In the genomic region with DNA sequence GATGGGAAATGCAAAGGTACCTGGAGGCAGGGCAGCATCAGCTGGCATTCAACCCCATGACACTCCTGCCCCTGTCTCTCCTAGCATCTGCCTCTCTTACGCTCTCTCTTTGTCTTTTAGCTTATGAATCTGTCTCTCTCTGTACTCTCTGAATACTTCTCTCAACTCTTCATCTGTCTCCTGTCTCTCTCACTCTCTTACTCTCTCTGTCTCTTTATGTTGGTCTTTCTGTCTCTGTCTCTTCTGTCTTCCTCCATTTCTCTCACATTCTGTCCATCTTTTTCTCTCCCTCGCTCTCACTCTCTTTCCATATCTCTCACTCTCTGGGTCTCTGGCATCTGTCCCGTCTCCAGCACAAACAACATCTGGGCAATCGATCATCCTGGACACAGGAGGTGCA, we compare ENCODE assay signal across 36 cellular contexts.
"Had no signal": no experiment of that assay in that cellular context is flagged by ENCODE, and none has a peak within 500 bp of the region (broad histone marks: within the 10 kb centered on the region; RNA-seq: fewer than 3 reads in every experiment).

No MANE protein-coding gene starts in this region.

- H3K4me3 Mint-ChIP-seq: activated B cell treated with CpG ODN at 0.5 μM for 24 hours; activated CD4-positive, alpha-beta memory T cell treated with anti-CD3 and anti-CD28 coated beads, Interleukin-2, amount 10 ng/mL, durations not matched to agents 7 days and 5 days; activated CD8-positive, alpha-beta memory T cell treated with anti-CD3 and anti-CD28 coated beads, Interleukin-2, amount 10 ng/mL, durations not matched to agents 7 days and 5 days; activated naive CD8-positive, alpha-beta T cell treated with anti-CD3 and anti-CD28 coated beads for 36 hours; activated T-cell treated with anti-CD3 and anti-CD28 coated beads, Interleukin-2, amount 50 U/mL, for 72 hours; activated T-helper 17 cell treated with anti-CD3 and anti-CD28 coated beads, Interleukin-2, amount 50 U/mL, for 72 hours; T-cell had no signal

- H3K27ac Mint-ChIP-seq: activated CD4-positive, alpha-beta memory T cell treated with anti-CD3 and anti-CD28 coated beads, Interleukin-2, amount 10 ng/mL, durations not matched to agents 7 days and 5 days; activated CD8-positive, alpha-beta memory T cell treated with anti-CD3 and anti-CD28 coated beads, Interleukin-2, amount 10 ng/mL, durations not matched to agents 7 days and 5 days; activated naive CD8-positive, alpha-beta T cell treated with anti-CD3 and anti-CD28 coated beads for 36 hours; activated T-cell treated with anti-CD3 and anti-CD28 coated beads, Interleukin-2, amount 50 U/mL, for 72 hours; activated T-helper 17 cell treated with anti-CD3 and anti-CD28 coated beads, Interleukin-2, amount 50 U/mL, for 72 hours; T-cell had no signal

- ATAC-seq: activated CD8-positive, alpha-beta memory T cell treated with anti-CD3 and anti-CD28 coated beads, Interleukin-2, amount 10 ng/mL, durations not matched to agents 7 days and 5 days; activated T-cell treated with anti-CD3 and anti-CD28 coated beads, Interleukin-2, amount 50 U/mL, for 72 hours; activated T-helper 17 cell treated with anti-CD3 and anti-CD28 coated beads, Interleukin-2, amount 50 U/mL, for 72 hours; body of pancreas; Right ventricle myocardium inferior; SK-N-SH treated with all-trans-retinoic acid at 6 μM for 48 hours; T-cell had no signal

- FAIRE-seq: astrocyte, bronchial epithelial cell, RCC 7860 had no signal

- H3K4me3 ChIP-seq: adrenal gland, body of pancreas, PC-9 had no signal

- H3K4me2 ChIP-seq: PC-9 had no signal

- H3K9me3 ChIP-seq: adrenal gland, body of pancreas had no signal

- H2AFZ ChIP-seq: PC-9 had no signal

- H3K27ac ChIP-seq: adrenal gland, body of pancreas, PC-9, RWPE1, VCaP had no signal

- H3K9me3 Mint-ChIP-seq: activated B cell treated with CpG ODN at 0.5 μM for 24 hours; activated T-cell treated with anti-CD3 and anti-CD28 coated beads, Interleukin-2, amount 50 U/mL, for 72 hours; activated T-helper 17 cell treated with anti-CD3 and anti-CD28 coated beads, Interleukin-2, amount 50 U/mL, for 72 hours; T-cell had no signal

- H3K36me3 Mint-ChIP-seq: activated naive CD8-positive, alpha-beta T cell treated with anti-CD3 and anti-CD28 coated beads for 36 hours had no signal

- DNase-seq: activated B cell treated with CpG ODN at 0.5 μM for 24 hours; activated CD4-positive, alpha-beta memory T cell treated with anti-CD3 and anti-CD28 coated beads, Interleukin-2, amount 10 ng/mL, durations not matched to agents 7 days and 5 days; activated CD4-positive, alpha-beta T cell treated with anti-CD3 and anti-CD28 coated beads for 4 hours; activated CD4-positive, alpha-beta T cell treated with anti-CD3 and anti-CD28 coated beads, Interleukin-2, amount 50 U/mL, for 1 hour; activated CD4-positive, CD25-positive, alpha-beta regulatory T cell treated with anti-CD3 and anti-CD28 coated beads, Interleukin-2, amount 50 U/mL, for 72 hours; activated CD8-positive, alpha-beta memory T cell treated with anti-CD3 and anti-CD28 coated beads for 24 hours; activated CD8-positive, alpha-beta memory T cell treated with anti-CD3 and anti-CD28 coated beads, Interleukin-2, amount 10 ng/mL, durations not matched to agents 7 days and 5 days; activated CD8-positive, alpha-beta memory T cell treated with anti-CD3 and anti-CD28 coated beads, Interleukin-2, amount 50 U/mL, for 48 hours; activated effector memory CD4-positive, alpha-beta T cell treated with anti-CD3 and anti-CD28 coated beads, Interleukin-2, amount 50 U/mL, for 16 hours; activated naive CD4-positive, alpha-beta T cell; activated naive CD4-positive, alpha-beta T cell treated with anti-CD3 and anti-CD28 coated beads, Interleukin-2, amount 50 U/mL, for 16 hours; activated naive CD8-positive, alpha-beta T cell treated with anti-CD3 and anti-CD28 coated beads for 36 hours; activated T-cell treated with anti-CD3 and anti-CD28 coated beads, Interleukin-2, amount 50 U/mL, for 1 hour; activated T-cell treated with anti-CD3 and anti-CD28 coated beads, Interleukin-2, amount 50 U/mL, for 72 hours; adrenal gland; body of pancreas; central memory CD4-positive, alpha-beta T cell; NCI-H1105 treated with DMSO at 0.1 percent for 48 hours; NCI-H1436 treated with DMSO at 0.1 percent for 48 hours; NCI-H1694 treated with DMSO at 0.1 percent for 48 hours; NCI-H2029; NCI-H345; NCI-H524 treated with DMSO at 0.1 percent for 48 hours; PC-9; SIG-M5; T-cell; T-helper 2 cell; T-helper 9 cell had no signal
